ENCODE assay signal across 1 cellular context in the genomic region with DNA sequence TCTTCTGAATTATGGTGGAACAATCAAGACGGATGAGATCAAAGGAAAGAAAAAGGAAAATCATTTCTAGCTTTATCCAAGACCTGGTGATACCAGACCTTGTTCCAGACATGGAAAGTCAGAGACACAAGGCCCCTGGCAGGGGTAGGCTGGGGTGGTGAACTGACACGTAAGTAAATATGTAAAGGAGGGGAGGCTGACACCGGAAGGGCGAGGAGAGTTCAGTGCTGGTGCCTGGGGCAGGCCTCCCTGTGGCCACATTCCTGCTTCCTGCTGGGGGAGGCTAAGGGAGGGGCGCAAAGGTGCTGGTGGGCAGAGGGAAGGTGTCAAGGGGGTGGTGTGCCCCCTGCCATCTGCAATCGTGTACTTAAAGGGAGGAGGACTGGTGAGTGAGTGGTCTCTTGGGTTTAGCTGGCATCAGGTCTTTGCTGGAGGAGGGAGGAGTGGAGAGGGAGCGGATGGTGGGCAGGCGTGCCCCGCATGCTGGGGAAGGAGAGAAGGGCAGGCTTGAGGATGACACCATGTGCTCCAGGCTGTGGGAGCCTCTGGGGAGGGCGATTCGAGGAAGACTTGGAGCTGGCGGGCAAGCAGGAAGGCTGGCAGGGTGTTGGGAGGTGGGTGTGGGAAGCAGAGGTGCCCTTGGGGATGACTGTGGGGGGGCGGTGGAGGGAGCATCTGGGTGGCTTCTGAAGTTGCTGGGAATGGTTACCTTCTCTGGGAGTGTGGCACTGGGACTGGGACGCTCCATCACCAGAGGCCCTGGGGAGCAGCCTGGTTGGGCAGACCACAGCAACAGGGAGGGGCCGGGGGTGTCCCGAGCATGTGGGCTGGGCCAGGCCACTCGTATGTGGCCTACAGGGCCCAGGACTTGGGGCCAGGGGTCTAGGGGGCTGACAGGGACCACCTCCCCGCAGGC.
TF ChIP-seq lines count a peak whose summit lies in the region.

No MANE protein-coding gene starts in this region.

TF ChIP-seq in IMR-90, 13 proteins besides CTCF, POLR2A, EP300 and RAD21:
- TF ChIP-seq MAFK (IDR thresholded peaks at IDR 0.05; ENCODE audit: low read depth, low read length) (no peak), NFE2L2 (IDR thresholded peaks at IDR 0.05; ENCODE audit: low read depth, low read length) (no peak), RCOR1 (IDR thresholded peaks at IDR 0.05; ENCODE audit: insufficient replicate concordance, low read length) (no peak), RFX5 (IDR thresholded peaks at IDR 0.05; ENCODE audit: low read depth, low read length) (no peak), CEBPB (IDR thresholded peaks at IDR 0.05; ENCODE audit: low read depth, low read length) (no peak), FOS (IDR thresholded peaks at IDR 0.05; ENCODE audit: low read depth, low read length) (no peak), BHLHE40 (IDR thresholded peaks at IDR 0.05; ENCODE audit: low read depth, low read length) (no peak), CHD1 (IDR thresholded peaks at IDR 0.05; ENCODE audit: low read depth, low read length) (no peak), MXI1 (IDR thresholded peaks at IDR 0.05; ENCODE audit: borderline replicate concordance, low read depth, low read length) (no peak), MAZ (IDR thresholded peaks at IDR 0.05; ENCODE audit: borderline replicate concordance, low read depth, low read length) (no peak; the same call in 1 of the 2 replicates), SMC3 (IDR thresholded peaks at IDR 0.05; ENCODE audit: low read depth, low read length) (no peak)
- TF ChIP-seq, protein P1, sequence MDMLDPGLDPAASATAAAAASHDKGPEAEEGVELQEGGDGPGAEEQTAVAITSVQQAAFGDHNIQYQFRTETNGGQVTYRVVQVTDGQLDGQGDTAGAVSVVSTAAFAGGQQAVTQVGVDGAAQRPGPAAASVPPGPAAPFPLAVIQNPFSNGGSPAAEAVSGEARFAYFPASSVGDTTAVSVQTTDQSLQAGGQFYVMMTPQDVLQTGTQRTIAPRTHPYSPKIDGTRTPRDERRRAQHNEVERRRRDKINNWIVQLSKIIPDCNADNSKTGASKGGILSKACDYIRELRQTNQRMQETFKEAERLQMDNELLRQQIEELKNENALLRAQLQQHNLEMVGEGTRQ (IDR thresholded peaks at IDR 0.05; ENCODE audit: low read depth, low read length) = no peak
- TF ChIP-seq, protein P2, sequence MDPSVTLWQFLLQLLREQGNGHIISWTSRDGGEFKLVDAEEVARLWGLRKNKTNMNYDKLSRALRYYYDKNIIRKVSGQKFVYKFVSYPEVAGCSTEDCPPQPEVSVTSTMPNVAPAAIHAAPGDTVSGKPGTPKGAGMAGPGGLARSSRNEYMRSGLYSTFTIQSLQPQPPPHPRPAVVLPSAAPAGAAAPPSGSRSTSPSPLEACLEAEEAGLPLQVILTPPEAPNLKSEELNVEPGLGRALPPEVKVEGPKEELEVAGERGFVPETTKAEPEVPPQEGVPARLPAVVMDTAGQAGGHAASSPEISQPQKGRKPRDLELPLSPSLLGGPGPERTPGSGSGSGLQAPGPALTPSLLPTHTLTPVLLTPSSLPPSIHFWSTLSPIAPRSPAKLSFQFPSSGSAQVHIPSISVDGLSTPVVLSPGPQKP (IDR thresholded peaks at IDR 0.05; ENCODE audit: borderline replicate concordance, low read depth, low read length) = no peak
TF ChIP-seq in IMR-90: peak in this region for 0.
